14 cellular contexts compared by ENCODE assay signal in the genomic region with DNA sequence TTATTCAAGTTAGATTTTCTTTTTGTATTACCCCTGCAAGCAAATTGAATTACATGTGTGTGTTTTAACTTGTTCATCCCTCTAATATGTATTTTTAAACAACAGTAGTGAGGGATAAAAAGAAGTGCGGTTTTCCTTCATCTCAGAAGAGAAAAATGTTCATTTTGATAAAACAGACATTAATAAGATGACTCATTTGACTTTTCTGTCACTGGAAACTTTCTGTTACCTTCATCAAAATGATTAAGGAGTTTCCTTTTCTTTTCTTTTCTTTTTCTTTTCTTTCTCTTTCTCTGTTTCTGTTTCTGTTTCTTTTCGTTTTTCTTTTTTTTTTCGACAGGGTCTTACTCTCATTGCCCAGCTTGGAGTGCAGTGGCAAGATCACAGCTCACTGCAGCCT.
"Had no signal": no experiment of that assay in that cellular context is flagged by ENCODE, and none has a peak within 500 bp of the region (broad histone marks: within the 10 kb centered on the region; RNA-seq: fewer than 3 reads in every experiment).

No MANE protein-coding gene starts in this region.

- H3K27me3 Mint-ChIP-seq: central memory CD8-positive, alpha-beta T cell had no signal

- H3K27ac Mint-ChIP-seq: natural killer cell had no signal

- ATAC-seq: natural killer cell had no signal

- H3K9me3 Mint-ChIP-seq: central memory CD8-positive, alpha-beta T cell; immature natural killer cell; natural killer cell had no signal

- H3K4me1 Mint-ChIP-seq: immature natural killer cell, natural killer cell had no signal

- DNase-seq: activated CD4-positive, alpha-beta T cell treated with anti-CD3 and anti-CD28 coated beads, Interleukin-2, amount 50 U/mL, for 1 hour; activated CD4-positive, CD25-positive, alpha-beta regulatory T cell; activated effector memory CD4-positive, alpha-beta T cell treated with Interleukin-2 at 50 U/mL for 16 hours; activated naive CD4-positive, alpha-beta T cell treated with anti-CD3 and anti-CD28 coated beads, Interleukin-2, amount 50 U/mL, for 16 hours; brain microvascular endothelial cell; head of caudate nucleus; immature natural killer cell; mesendoderm; natural killer cell; posterior cingulate gyrus; stimulated activated CD4-positive, alpha-beta T cell treated with anti-CD3 and anti-CD28 coated beads, Interleukin-2, amount 100 ng/mL, for 48 hours; stimulated activated naive CD4-positive, alpha-beta T cell; tibial artery had no signal

- H3K4me3 Mint-ChIP-seq: central memory CD8-positive, alpha-beta T cell; immature natural killer cell; natural killer cell had no signal

- H3K36me3 Mint-ChIP-seq: natural killer cell had no signal
